Comparison of ENCODE assay signal across 14 cellular contexts in the genomic region with DNA sequence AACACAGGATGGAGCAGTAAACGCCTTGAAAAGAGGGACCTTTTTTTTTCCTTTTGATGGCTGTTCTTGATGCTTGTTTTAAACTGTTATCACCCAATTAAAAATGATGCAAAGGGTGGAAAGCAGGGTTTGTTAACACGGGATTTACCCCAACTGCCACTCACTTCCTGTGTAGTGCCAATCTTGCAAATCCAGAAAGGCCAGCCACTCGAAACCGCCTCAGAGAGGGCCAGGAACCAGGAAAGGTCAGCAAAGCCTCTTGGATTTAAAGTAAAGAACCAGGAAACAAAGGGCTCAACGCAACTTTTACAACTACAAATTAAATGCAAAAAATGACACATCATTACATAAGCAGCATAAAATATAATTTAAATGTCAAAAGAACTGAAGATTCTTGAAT.
"Had no signal": no experiment of that assay in that cellular context is flagged by ENCODE, and none has a peak within 500 bp of the region (broad histone marks: within the 10 kb centered on the region; RNA-seq: fewer than 3 reads in every experiment).

No MANE protein-coding gene starts in this region.

- H3K9me3 ChIP-seq: heart left ventricle, psoas muscle, right lobe of liver, spleen had no signal

- H3K4me3 ChIP-seq: heart left ventricle, psoas muscle, right lobe of liver, spleen had no signal

- H3K36me3 ChIP-seq: heart left ventricle, right lobe of liver, spleen had no signal

- ATAC-seq: activated CD8-positive, alpha-beta T cell treated with anti-CD3 and anti-CD28 coated beads for 36 hours; heart left ventricle; psoas muscle; right lobe of liver; stimulated activated naive B cell treated with anti-CD40 and anti-IgM and Interleukin-4, amounts not matched to agents 10 μg/mL and 1 μg/mL and 100 μg/mL, for 72 hours had no signal

- H3K27ac ChIP-seq: heart left ventricle, psoas muscle, right lobe of liver, spleen had no signal

- DNase-seq: activated CD4-positive, alpha-beta T cell treated with anti-CD3 and anti-CD28 coated beads for 4 hours; activated CD8-positive, alpha-beta T cell treated with anti-CD3 and anti-CD28 coated beads for 36 hours; activated naive CD4-positive, alpha-beta T cell treated with anti-CD3 and anti-CD28 coated beads for 36 hours; effector CD4-positive, alpha-beta T cell; heart left ventricle; mesenchymal stem cell; nephron progenitor cell; psoas muscle; right lobe of liver; spleen; stimulated activated CD4-positive, alpha-beta T cell treated with anti-CD3 and anti-CD28 coated beads, Interleukin-2, amount 100 ng/mL, for 24 hours; stimulated activated naive B cell treated with anti-CD40 and anti-IgM and Interleukin-4, amounts not matched to agents 10 μg/mL and 1 μg/mL and 100 μg/mL, for 72 hours; substantia nigra; T-helper 9 cell had no signal

- H3K27me3 ChIP-seq: heart left ventricle, right lobe of liver, spleen had no signal

- H3K4me1 ChIP-seq: heart left ventricle, psoas muscle, spleen had no signal
